Comparison of ENCODE assay signal across 18 cellular contexts in genomic region chr6:143096403-143096802, GRCh38. TPM values are rescaled to one million over a fixed set of nuclear protein-coding genes. Genes with fewer than 3 reads are reported as not detected.
DNase-seq lines count a peak whose midpoint lies in the region; ATAC-seq, FAIRE-seq and TF ChIP-seq lines count a peak whose summit lies in the region.
"Had no signal": no experiment of that assay in that cellular context is flagged by ENCODE, and none has a peak within 500 bp of the region (broad histone marks: within the 10 kb centered on the region; RNA-seq: fewer than 3 reads in every experiment).

No MANE protein-coding gene starts in this region.

- peak overlapping the region in 1 of 4 donors; percentile 7 for H3K4me3 Mint-ChIP-seq in CD4-positive, CD25-positive, alpha-beta regulatory T cell
- H3K4me3 Mint-ChIP-seq in dendritic cell treated with granulocyte-macrophage colony-stimulating factor and Interleukin-4, amounts not matched to agents 40 ng/mL and 50 ng/mL, for 4 days: no peak overlapping the region
- H3K4me3 Mint-ChIP-seq in type B pancreatic cell: no peak overlapping the region
- H3K4me3 Mint-ChIP-seq: CD4-positive, alpha-beta T cell; CD8-positive, alpha-beta memory T cell had no signal

- intact Hi-C loops in dendritic cell treated with granulocyte-macrophage colony-stimulating factor and Interleukin-4, amounts not matched to agents 40 ng/mL and 50 ng/mL, for 4 days (cut with micrococcal nuclease): loop anchor here (5.0 kb wide), 2 partner anchors 34 to 149 kb away; partner anchors contain the start of genes AIG1 and HIVEP2
- intact Hi-C loops in sigmoid colon (cut with DNase I): no loop called here

- no peaks in the 10 kb centered on the region for H3K9me3 ChIP-seq in CD4-positive, CD25-positive, alpha-beta regulatory T cell (ENCODE audit: control insufficient read depth in 2 of 2, low read length in 2 of 2)
- no peaks in the 10 kb centered on the region for H3K9me3 ChIP-seq in DOHH2 (ENCODE audit: control insufficient read depth, insufficient read depth, low read length)
- no peaks in the 10 kb centered on the region for H3K9me3 ChIP-seq in small intestine (ENCODE audit: control insufficient read depth, low read depth)
- no peaks in the 10 kb centered on the region for H3K9me3 ChIP-seq in sigmoid colon

- H3K4me1 ChIP-seq in CD4-positive, CD25-positive, alpha-beta regulatory T cell (ENCODE audit: control insufficient read depth, insufficient read depth, low read length, poor library complexity, severe bottlenecking): peaks cover 20% of the 10 kb centered on the region
- peaks cover 40% of the 10 kb centered on the region for H3K4me1 ChIP-seq in DOHH2 (ENCODE audit: control insufficient read depth, low read length)
- peaks cover 0 to 9% of the 10 kb centered on the region in 2 donors for H3K4me1 ChIP-seq in small intestine (ENCODE audit: control insufficient read depth in 2 of 2, insufficient read depth in 1 of 2, low read depth in 1 of 2, low read length in 1 of 2)
- H3K4me1 ChIP-seq in sigmoid colon: no peaks in the 10 kb centered on the region

- H3K4me1 Mint-ChIP-seq in CD4-positive, CD25-positive, alpha-beta regulatory T cell: peaks cover 0 to 17% (median 7%) of the 10 kb centered on the region in 4 donors
- peaks cover 30% of the 10 kb centered on the region for H3K4me1 Mint-ChIP-seq in dendritic cell treated with granulocyte-macrophage colony-stimulating factor and Interleukin-4, amounts not matched to agents 40 ng/mL and 50 ng/mL, for 4 days (ENCODE audit: low read depth)
- no peaks in the 10 kb centered on the region for H3K4me1 Mint-ChIP-seq in type B pancreatic cell (ENCODE audit: unreplicated experiment)

- no peaks in the 10 kb centered on the region for H3K36me3 ChIP-seq in CD4-positive, CD25-positive, alpha-beta regulatory T cell (ENCODE audit: control insufficient read depth, insufficient read depth, low read length)
- H3K36me3 ChIP-seq in DOHH2 (ENCODE audit: control insufficient read depth, low read length) (no peaks in the 10 kb centered on the region), small intestine (ENCODE audit: control insufficient read depth in 2 of 2, insufficient read depth in 2 of 2, low read length in 2 of 2) (no peaks in the 10 kb centered on the region), sigmoid colon (no peaks in the 10 kb centered on the region)

- no peak for TF ChIP-seq EP300 in sigmoid colon (IDR thresholded peaks at IDR 0.05)

- H3K4me2 ChIP-seq in DOHH2 (ENCODE audit: low read length): 0 out of 2 replicates have a peak overlapping the region, but pooled peaks have one; percentile 8

- DNase-seq in CD4-positive, CD25-positive, alpha-beta regulatory T cell: peak in 1 of 3 donors; percentile 5
- DNase-seq in small intestine (peak; percentile 20), sigmoid colon (no peak), type B pancreatic cell (ENCODE audit: extremely low spot score, unreplicated experiment) (no peak)
- DNase-seq: CD4-positive, alpha-beta T cell; CD8-positive, alpha-beta memory T cell; DMS 273 treated with DMSO at 0.1 percent for 48 hours; DMS79; GM23248; H7; HCEC 1CT had no signal

- TF ChIP-seq CTCF in DOHH2 (IDR thresholded peaks at IDR 0.05; ENCODE audit: low read depth, low read length, poor library complexity, severe bottlenecking): no peak
- no peak for TF ChIP-seq CTCF in sigmoid colon (IDR thresholded peaks at IDR 0.05)
- TF ChIP-seq CTCF in type B pancreatic cell (conservative IDR thresholded peaks at IDR 0.05): no peak

- FAIRE-seq in small intestine (lab: Jason Lieb, UNC): no peak
- FAIRE-seq: D721Med, G401.6, GM12892, H1 had no signal

- no peaks in the 10 kb centered on the region for H3K79me2 ChIP-seq in DOHH2 (ENCODE audit: control insufficient read depth, low read length)

- H3K27ac ChIP-seq in CD4-positive, CD25-positive, alpha-beta regulatory T cell (ENCODE audit: insufficient read depth, low read length, poor library complexity, severe bottlenecking): peak overlapping the region; percentile 73
- H3K27ac ChIP-seq in DOHH2 (ENCODE audit: low read depth, low read length): no peak overlapping the region
- no peak overlapping the region for H3K27ac ChIP-seq in small intestine (ENCODE audit: low read depth in 1 of 2, low read length in 1 of 2)
- no peak overlapping the region for H3K27ac ChIP-seq in sigmoid colon
- H3K27ac ChIP-seq: C4-2B, GM23248 had no signal

- H3F3A ChIP-seq in DOHH2 (ENCODE audit: control insufficient read depth, insufficient read depth): no peaks in the 10 kb centered on the region

- no peaks in the 10 kb centered on the region for H4K20me1 ChIP-seq in DOHH2 (ENCODE audit: control insufficient read depth, insufficient read depth, low read depth, low read length)

- WGBS in small intestine, 3 donors: 21 to 66% (median 48%) methylated on average over 2 of the region's 2 CpGs
- WGBS in sigmoid colon, 2 donors: 93 to 94% methylated on average over 2 of the region's 2 CpGs

- no peak for ATAC-seq in CD4-positive, CD25-positive, alpha-beta regulatory T cell (ENCODE audit: low read depth in 2 of 2)

- peak overlapping the region in 1 of 3 donors; percentile 22 for H3K27ac Mint-ChIP-seq in CD4-positive, CD25-positive, alpha-beta regulatory T cell
- H3K27ac Mint-ChIP-seq in dendritic cell treated with granulocyte-macrophage colony-stimulating factor and Interleukin-4, amounts not matched to agents 40 ng/mL and 50 ng/mL, for 4 days: peak overlapping the region; percentile 32
- H3K27ac Mint-ChIP-seq in type B pancreatic cell: no peak overlapping the region
- H3K27ac Mint-ChIP-seq: CD4-positive, alpha-beta T cell; CD8-positive, alpha-beta memory T cell had no signal

- H3K4me3 ChIP-seq in CD4-positive, CD25-positive, alpha-beta regulatory T cell (ENCODE audit: low read depth, low read length): no peak overlapping the region
- no peak overlapping the region for H3K4me3 ChIP-seq in DOHH2 (ENCODE audit: low read length)
- H3K4me3 ChIP-seq in small intestine (ENCODE audit: low read depth in 1 of 2, low read length in 2 of 2): no peak overlapping the region
- no peak overlapping the region for H3K4me3 ChIP-seq in sigmoid colon
- H3K4me3 ChIP-seq: GM23248 had no signal

- no peaks in the 10 kb centered on the region for H3K9me3 Mint-ChIP-seq in CD4-positive, CD25-positive, alpha-beta regulatory T cell
- H3K9me3 Mint-ChIP-seq in dendritic cell treated with granulocyte-macrophage colony-stimulating factor and Interleukin-4, amounts not matched to agents 40 ng/mL and 50 ng/mL, for 4 days: peaks cover 6% of the 10 kb centered on the region
- no peaks in the 10 kb centered on the region for H3K9me3 Mint-ChIP-seq in type B pancreatic cell
- H3K9me3 Mint-ChIP-seq: CD4-positive, alpha-beta T cell; CD8-positive, alpha-beta memory T cell had no signal

- no peaks in the 10 kb centered on the region for H3K9me2 ChIP-seq in DOHH2 (replicated peaks; ENCODE audit: control insufficient read depth, low read length)

- no peaks in the 10 kb centered on the region for H3K27me3 Mint-ChIP-seq in CD4-positive, CD25-positive, alpha-beta regulatory T cell
- no peaks in the 10 kb centered on the region for H3K27me3 Mint-ChIP-seq in dendritic cell treated with granulocyte-macrophage colony-stimulating factor and Interleukin-4, amounts not matched to agents 40 ng/mL and 50 ng/mL, for 4 days
- no peaks in the 10 kb centered on the region for H3K27me3 Mint-ChIP-seq in type B pancreatic cell
- H3K27me3 Mint-ChIP-seq: CD4-positive, alpha-beta T cell; CD8-positive, alpha-beta memory T cell had no signal

- H3K36me3 Mint-ChIP-seq in CD4-positive, CD25-positive, alpha-beta regulatory T cell: no peaks in the 10 kb centered on the region
- H3K36me3 Mint-ChIP-seq in dendritic cell treated with granulocyte-macrophage colony-stimulating factor and Interleukin-4, amounts not matched to agents 40 ng/mL and 50 ng/mL, for 4 days (ENCODE audit: low read depth): peaks cover 5% of the 10 kb centered on the region
- no peaks in the 10 kb centered on the region for H3K36me3 Mint-ChIP-seq in type B pancreatic cell
- H3K36me3 Mint-ChIP-seq: CD8-positive, alpha-beta memory T cell had no signal

- no peaks in the 10 kb centered on the region for H3K27me3 ChIP-seq in CD4-positive, CD25-positive, alpha-beta regulatory T cell (ENCODE audit: control insufficient read depth, insufficient read depth, low read length)
- H3K27me3 ChIP-seq in DOHH2 (ENCODE audit: control insufficient read depth, low read length) (no peaks in the 10 kb centered on the region), small intestine (ENCODE audit: control insufficient read depth in 2 of 2, insufficient read depth in 2 of 2, low read length in 2 of 2) (no peaks in the 10 kb centered on the region), sigmoid colon (no peaks in the 10 kb centered on the region)

- no peak for TF ChIP-seq POLR2A in sigmoid colon (IDR thresholded peaks at IDR 0.05)

RNA-seq across cellular contexts. Expression of gene AIG1, which starts 35.7 kb away (rescaled TPM):
- total RNA-seq in CD4-positive, CD25-positive, alpha-beta regulatory T cell: 4.2 TPM
- polyA plus RNA-seq in CD4-positive, CD25-positive, alpha-beta regulatory T cell: 10 to 100 TPM in 3 of 4 donors, 1 to 10 TPM in 1; 7.5 to 19.6 (median 15.6) TPM
- polyA plus RNA-seq in small intestine: 10 to 100 TPM; 56.6 to 83.0 (median 75.1) TPM
- total RNA-seq in sigmoid colon: 10 to 100 TPM; 20.6 to 30.7 (median 23.4) TPM
- polyA plus RNA-seq in sigmoid colon: 10 to 100 TPM; 10.9 to 19.3 (median 12.6) TPM
- total RNA-seq in type B pancreatic cell (ENCODE audit: low replicate concordance): 34.3 and 37.8 TPM in 2 replicates
